In genomic region chr12:57238854-57239554, GRCh38 we compare ENCODE assay signal across 8 cellular contexts. TPM values are rescaled to one million over a fixed set of nuclear protein-coding genes. Genes with fewer than 3 reads are reported as not detected.
DNase-seq lines count a peak whose midpoint lies in the region; ATAC-seq and TF ChIP-seq lines count a peak whose summit lies in the region.

No MANE protein-coding gene starts in this region.

- ATAC-seq in GM19438 (IDR thresholded peaks at IDR 0.05; ENCODE audit: low read depth, unreplicated experiment): peak; percentile 42

- DNase-seq in COLO829 (ENCODE audit: low spot score): peak; percentile 84
- peak; percentile 82 for DNase-seq in HPDE6-E6E7 (ENCODE audit: extremely low spot score)
- peak; percentile 82 for DNase-seq in NOMO-1 treated with dmso at 0.1 percent for 144 hours (lab: John Stamatoyannopoulos, UW; ENCODE audit: unreplicated experiment)
- peak; percentile 87 for DNase-seq in activated CD8-positive, alpha-beta memory T cell treated with anti-CD3 and anti-CD28 coated beads, Interleukin-2, amount 50 U/mL, for 4 hours
- peak; percentile 86 for DNase-seq in epithelial cell of esophagus (ENCODE audit: low read depth)
- peak; percentile 86 for DNase-seq in mucosa of gallbladder (ENCODE audit: low spot score)
- DNase-seq in stimulated activated CD8-positive, alpha-beta memory T cell treated with anti-CD3 and anti-CD28 coated beads, Interleukin-4, amount 100 ng/mL, for 24 hours (ENCODE audit: low read depth): peak; percentile 77

- H3K4me3 ChIP-seq in epithelial cell of esophagus (ENCODE audit: low read length): peak overlapping the region; percentile 48

- peak; percentile 95 for TF ChIP-seq CTCF in epithelial cell of esophagus (IDR thresholded peaks at IDR 0.05; ENCODE audit: insufficient read depth, low read depth, low read length, missing control alignments)

RNA-seq across cellular contexts. Expression of gene SHMT2, which starts 9.5 kb away (rescaled TPM):
- total RNA-seq in mucosa of gallbladder: 65.1 TPM

RNA-seq across cellular contexts. Expression of gene STAC3, which starts 12.0 kb away (rescaled TPM):
- total RNA-seq in mucosa of gallbladder: 3.6 TPM

RNA-seq across cellular contexts. Expression of gene NXPH4, which starts 22.4 kb away (rescaled TPM):
- 0.83 TPM for total RNA-seq in mucosa of gallbladder

Comparison
In these comparisons a context has a peak if more than half of its experiments do, and no peak if none do; other contexts are left out.
1. Peak in every context shown above with its lines: DNase-seq, ATAC-seq and H3K4me3 ChIP-seq.